Comparison of ENCODE assay signal across 8 cellular contexts in the genomic region with DNA sequence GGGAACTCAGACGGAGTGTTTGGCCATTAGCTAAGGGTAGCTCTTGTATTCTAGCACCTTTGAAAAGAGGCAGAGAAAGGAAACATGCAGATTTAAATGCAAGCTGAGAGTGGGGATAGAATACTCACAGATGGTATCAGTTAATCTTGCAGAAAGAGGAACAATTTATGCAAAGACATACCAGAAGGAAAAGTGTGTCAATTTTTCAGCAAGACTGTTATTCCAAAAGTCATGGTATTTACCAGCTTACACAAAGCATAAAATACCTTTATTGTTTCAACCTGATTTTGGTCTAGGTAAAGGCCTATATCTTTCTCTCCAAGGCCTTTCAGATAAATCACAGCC. TPM values are rescaled to one million over a fixed set of nuclear protein-coding genes. Genes with fewer than 3 reads are reported as not detected.
DNase-seq lines count a peak whose midpoint lies in the region; ATAC-seq, FAIRE-seq and TF ChIP-seq lines count a peak whose summit lies in the region.

No MANE protein-coding gene starts in this region.

- H3K4me2 ChIP-seq in A549 = peak overlapping the region; percentile 76

- peak overlapping the region; percentile 35 for H3K27ac Mint-ChIP-seq in MCF 10A (ENCODE audit: low read depth, unreplicated experiment)

- no peak for FAIRE-seq in A549 (lab: Jason Lieb, UNC)

- no peak for DNase-seq in A549 (ENCODE audit: low read depth in 1 of 2, low spot score in 1 of 2)
- DNase-seq in MCF 10A (ENCODE audit: unreplicated experiment) = no peak
- DNase-seq in HuH-7 (ENCODE audit: low spot score) = no peak
- no peak for DNase-seq in Ammon's horn (ENCODE audit: low spot score)
- no peak for DNase-seq in COLO829 (ENCODE audit: low spot score)
- no peak for DNase-seq in NCI-H1417 (lab: John Stamatoyannopoulos, UW)

- no peak overlapping the region for H3K27ac ChIP-seq in A549
- no peak overlapping the region for H3K27ac ChIP-seq in muscle layer of duodenum (ENCODE audit: low read length)

- POLR2A ChIA-PET in A549 (lab: Yijun Ruan, JAX) (no interaction called here), MCF 10A (lab: Yijun Ruan, JAX) (interaction anchor here (0.7 to 2.4 kb wide), 7 partner anchors 8 to 99 kb away, joined by 3 to 12 read pairs (median 3); no protein-coding TSS in a partner anchor)

- peak overlapping the region; percentile 77 for H3K4me3 Mint-ChIP-seq in MCF 10A (ENCODE audit: unreplicated experiment)

- no peak for TF ChIP-seq RAD21 in A549 (conservative IDR thresholded peaks at IDR 0.05 in 1 of 2, IDR thresholded peaks at IDR 0.05 in 1 of 2)

- 0% methylated on average over 1 of the region's 1 CpG for WGBS in A549 (ENCODE audit: missing lambda C conversion rate)

- no peaks in the 10 kb centered on the region for H3K36me3 ChIP-seq in muscle layer of duodenum (ENCODE audit: control insufficient read depth in 1 of 2, insufficient read depth in 2 of 2, low read length in 2 of 2)

- no peaks in the 10 kb centered on the region for H3K9me3 ChIP-seq in A549
- H3K9me3 ChIP-seq in muscle layer of duodenum (ENCODE audit: control insufficient read depth in 1 of 2, low read length in 2 of 2) = no peaks in the 10 kb centered on the region

- no peaks in the 10 kb centered on the region for H3K27me3 ChIP-seq in muscle layer of duodenum (ENCODE audit: low read depth, low read length)

- TF ChIP-seq EP300 in A549 (IDR thresholded peaks at IDR 0.05) = no peak

- H3K4me1 Mint-ChIP-seq in MCF 10A (ENCODE audit: insufficient read depth, unreplicated experiment) = peaks cover 11% of the 10 kb centered on the region

- H3K27me3 Mint-ChIP-seq in MCF 10A (ENCODE audit: insufficient read depth, unreplicated experiment) = no peaks in the 10 kb centered on the region

- H3K4me3 ChIP-seq in A549 (peak overlapping the region; percentile 61), muscle layer of duodenum (ENCODE audit: low read depth in 1 of 2, low read length in 2 of 2) (peak overlapping the region; percentile 76 to 78)

- BruUV-seq in MCF 10A (replicated peaks; lab: Mats Ljungman, UMichigan) = no TSS peak

- intact Hi-C loops in MCF 10A (cut with micrococcal nuclease) = no loop called here

- peaks cover 6% of the 10 kb centered on the region; the same call in 1 of the 3 replicates for H3K4me1 ChIP-seq in A549
- peaks cover 3 to 5% of the 10 kb centered on the region in 2 donors for H3K4me1 ChIP-seq in muscle layer of duodenum (ENCODE audit: control insufficient read depth in 1 of 2, insufficient read depth in 2 of 2, low read length in 2 of 2)

- no peak; a peak in 1 of 6 replicates for ATAC-seq in A549
- ATAC-seq in HG03139 (IDR thresholded peaks at IDR 0.05; ENCODE audit: unreplicated experiment) = peak; percentile 18

- TF ChIP-seq CTCF in A549 (IDR thresholded peaks at IDR 0.05) = no peak
- TF ChIP-seq CTCF in MCF 10A (IDR thresholded peaks at IDR 0.05; ENCODE audit: unreplicated experiment) = no peak

- H3K9me3 Mint-ChIP-seq in MCF 10A (ENCODE audit: unreplicated experiment) = no peaks in the 10 kb centered on the region

- no peak for TF ChIP-seq POLR2A in A549 (IDR thresholded peaks at IDR 0.05; ENCODE audit: low read length)

- H3K36me3 Mint-ChIP-seq in MCF 10A (ENCODE audit: insufficient read depth, unreplicated experiment) = no peaks in the 10 kb centered on the region

- CTCF ChIA-PET in A549 (lab: Yijun Ruan, JAX) (interaction anchor here (0.6 to 4.7 kb wide), 3 partner anchors 11 to 523 kb away, joined by 3 to 30 read pairs (median 4); no protein-coding TSS in a partner anchor), MCF 10A (lab: Yijun Ruan, JAX) (interaction anchor here (1.0 to 7.4 kb wide), 4 partner anchors 11 to 129 kb away, joined by 3 to 43 read pairs (median 6); no protein-coding TSS in a partner anchor)

TF ChIP-seq in A549, 52 proteins besides CTCF, POLR2A, EP300 and RAD21:
- TF ChIP-seq RFX5 (IDR thresholded peaks at IDR 0.05) (0 out of 2 replicates have a peak, but pooled peaks have one; percentile 4), CHD4 (IDR thresholded peaks at IDR 0.05; ENCODE audit: borderline replicate concordance) (no peak)
TF ChIP-seq in A549: peak in this region for 1.

RNA-seq across cellular contexts. Expression of gene SLC2A12, which starts 0.3 kb away (rescaled TPM):
- polyA plus RNA-seq in A549 (2011; rRNA removed) (2.8 and 3.0 TPM in 2 replicates), A549 (2017; fragmentation: RNase III; extraction: RNeasy Plus Mini Kit Qiagen cat#74134 plus additional on column Dnase treatment) (0.45 to 0.87 TPM (median 0.65 TPM) in 3 replicates)
- polyA plus RNA-seq in A549 (2012; cell fraction: cytosol; rRNA removed) = 0.17 and 0.31 TPM in 2 replicates
- 0.14 and 0.27 TPM in 2 replicates for polyA plus RNA-seq in A549 (2012; cell fraction: nucleus; rRNA removed)
- polyA minus RNA-seq in A549 (2011; rRNA and poly(A)+ RNA removed) = 3.2 and 4.0 TPM in 2 replicates
- 0.10 TPM in 1 of 2 replicates, not detected in the other for total RNA-seq in MCF 10A (2022)
